16 cellular contexts compared by ENCODE assay signal in the genomic region with DNA sequence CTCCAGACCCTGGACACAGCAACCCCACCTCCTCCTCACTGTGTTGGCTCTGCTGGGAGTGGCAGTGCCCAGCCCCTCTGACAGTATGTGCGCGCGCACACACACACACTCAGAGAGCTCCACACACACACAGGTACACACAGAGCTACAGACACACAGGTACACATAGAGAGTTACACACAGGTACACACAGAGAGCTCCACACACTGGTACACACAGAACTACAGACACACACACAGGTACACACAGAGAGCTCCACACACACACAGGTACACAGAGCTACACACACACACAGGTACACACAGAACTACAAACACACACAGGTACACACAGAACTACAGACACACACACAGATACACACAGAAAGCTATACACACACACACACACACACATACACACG. TPM values are rescaled to one million over a fixed set of nuclear protein-coding genes. Genes with fewer than 3 reads are reported as not detected.
DNase-seq lines count a peak whose midpoint lies in the region; ATAC-seq, FAIRE-seq and TF ChIP-seq lines count a peak whose summit lies in the region.
"Had no signal": no experiment of that assay in that cellular context is flagged by ENCODE, and none has a peak within 500 bp of the region (broad histone marks: within the 10 kb centered on the region; RNA-seq: fewer than 3 reads in every experiment).

No MANE protein-coding gene starts in this region.

- DNase-seq in NCI-H2171 treated with DMSO at 0.1 percent for 48 hours (lab: John Stamatoyannopoulos, UW) (peak; percentile 3), NCI-H2171 (lab: John Stamatoyannopoulos, UW) (no peak), GM23338 (ENCODE audit: low spot score) (no peak), bronchial epithelial cell (ENCODE audit: low read depth) (no peak), GM10248 (ENCODE audit: extremely low spot score) (no peak), MM.1S (no peak), NCI-H748 treated with DMSO at 0.1 percent for 48 hours (lab: John Stamatoyannopoulos, UW) (no peak)
- DNase-seq in natural killer cell treated with Interleukin-12 subunit alpha and Interleukin-12 subunit beta and Interleukin-15 and Interleukin-18, amount 100 ng/mL, for 72 hours (ENCODE audit: low spot score), result no peak
- DNase-seq: activated CD4-positive, alpha-beta T cell treated with anti-CD3 and anti-CD28 coated beads, Interleukin-2, amount 50 U/mL, for 4 hours; activated T-cell treated with anti-CD3 and anti-CD28 coated beads, Interleukin-2, amount 50 U/mL, for 24 hours; BE2C; esophagus squamous epithelium; NCI-H2227 treated with DMSO at 0.1 percent for 48 hours had no signal

- POLR2A ChIA-PET in GM10248 (lab: Yijun Ruan, JAX), result no interaction called here

- ATAC-seq in GM23338, result no peak
- no peak for ATAC-seq in natural killer cell treated with Interleukin-12 subunit alpha and Interleukin-12 subunit beta and Interleukin-15 and Interleukin-18, amount 100 ng/mL, for 72 hours
- ATAC-seq: left lobe of liver had no signal

- CTCF ChIA-PET in GM10248 (lab: Yijun Ruan, JAX), result interaction anchor here (1.1 to 3.9 kb wide), 11 partner anchors 9 to 268 kb away, joined by 3 to 28 read pairs (median 7); a partner anchor contains a TSS

- no peaks in the 10 kb centered on the region for H3K79me2 ChIP-seq in GM23338 (replicated peaks; ENCODE audit: insufficient read depth)
- H3K79me2 ChIP-seq in MM.1S (ENCODE audit: low read length), result no peaks in the 10 kb centered on the region

- no peak overlapping the region for H3K4me2 ChIP-seq in GM23338
- no peak overlapping the region for H3K4me2 ChIP-seq in MM.1S (ENCODE audit: low read depth, low read length)

- peak; percentile 76 for FAIRE-seq in bronchial epithelial cell (lab: Jason Lieb, UNC)

- H3K36me3 ChIP-seq in GM23338 (ENCODE audit: insufficient read depth) (no peaks in the 10 kb centered on the region), bronchial epithelial cell (ENCODE audit: control insufficient read depth, insufficient read depth, low read length) (no peaks in the 10 kb centered on the region), MM.1S (replicated peaks; ENCODE audit: insufficient read depth, low read length) (no peaks in the 10 kb centered on the region)
- H3K36me3 ChIP-seq: BE2C, esophagus squamous epithelium had no signal

- peak overlapping the region; percentile 26 for H3K4me3 Mint-ChIP-seq in GM23338
- H3K4me3 Mint-ChIP-seq in natural killer cell treated with Interleukin-12 subunit alpha and Interleukin-12 subunit beta and Interleukin-15 and Interleukin-18, amount 100 ng/mL, for 72 hours, result peak overlapping the region; percentile 53
- H3K4me3 Mint-ChIP-seq: activated T-cell treated with anti-CD3 and anti-CD28 coated beads, Interleukin-2, amount 50 U/mL, for 24 hours had no signal

- H3K27ac ChIP-seq in GM23338 (ENCODE audit: low read depth) (no peak overlapping the region), MM.1S (ENCODE audit: low read length) (no peak overlapping the region)
- H3K27ac ChIP-seq: 22Rv1 had no signal

- peaks cover 13% of the 10 kb centered on the region for H3K4me1 Mint-ChIP-seq in GM23338
- H3K4me1 Mint-ChIP-seq in natural killer cell treated with Interleukin-12 subunit alpha and Interleukin-12 subunit beta and Interleukin-15 and Interleukin-18, amount 100 ng/mL, for 72 hours (ENCODE audit: low read depth in 2 of 2), result peaks cover 15 to 16% of the 10 kb centered on the region in 2 donors

- H3K27me3 ChIP-seq in GM23338 (ENCODE audit: insufficient read depth) (no peaks in the 10 kb centered on the region), bronchial epithelial cell (ENCODE audit: control insufficient read depth, insufficient read depth, low read length) (no peaks in the 10 kb centered on the region), MM.1S (replicated peaks; ENCODE audit: insufficient read depth, low read length) (peaks cover 94% of the 10 kb centered on the region)

- H2AFZ ChIP-seq in GM23338, result no peak overlapping the region
- H2AFZ ChIP-seq in MM.1S (ENCODE audit: low read length), result no peak overlapping the region

- no peak for TF ChIP-seq CTCF in GM23338 (conservative IDR thresholded peaks at IDR 0.05; ENCODE audit: low read depth in 2 of 2)
- no peak for TF ChIP-seq CTCF in bronchial epithelial cell (IDR thresholded peaks at IDR 0.05; ENCODE audit: insufficient read depth, low read length, severe bottlenecking)
- TF ChIP-seq CTCF in GM10248 (IDR thresholded peaks at IDR 0.05; ENCODE audit: control extremely low read depth, extremely low read depth, low read depth, missing control alignments), result no peak
- no peak for TF ChIP-seq CTCF in MM.1S (IDR thresholded peaks at IDR 0.05; ENCODE audit: low read length)

- no peaks in the 10 kb centered on the region; the same call in 1 of the 3 replicates for H3K9me3 Mint-ChIP-seq in GM23338
- H3K9me3 Mint-ChIP-seq in natural killer cell treated with Interleukin-12 subunit alpha and Interleukin-12 subunit beta and Interleukin-15 and Interleukin-18, amount 100 ng/mL, for 72 hours, result no peaks in the 10 kb centered on the region
- H3K9me3 Mint-ChIP-seq: activated T-cell treated with anti-CD3 and anti-CD28 coated beads, Interleukin-2, amount 50 U/mL, for 24 hours had no signal

- H4K20me1 ChIP-seq in GM23338 (replicated peaks; ENCODE audit: insufficient read depth) (no peaks in the 10 kb centered on the region), MM.1S (ENCODE audit: insufficient read depth, low read length) (no peaks in the 10 kb centered on the region)

- H3K27me3 Mint-ChIP-seq in GM23338 (ENCODE audit: insufficient read depth, low read depth, poor library complexity), result peaks cover 27% of the 10 kb centered on the region
- peaks cover 15 to 16% of the 10 kb centered on the region in 2 donors for H3K27me3 Mint-ChIP-seq in natural killer cell treated with Interleukin-12 subunit alpha and Interleukin-12 subunit beta and Interleukin-15 and Interleukin-18, amount 100 ng/mL, for 72 hours

- no peaks in the 10 kb centered on the region for H3K9me2 ChIP-seq in GM23338 (ENCODE audit: insufficient read depth)
- no peaks in the 10 kb centered on the region for H3K9me2 ChIP-seq in MM.1S (replicated peaks; ENCODE audit: insufficient read depth, low read length)

- H3K4me1 ChIP-seq in GM23338 (ENCODE audit: insufficient read depth) (peaks cover 21% of the 10 kb centered on the region; the same call in 1 of the 2 replicates), MM.1S (ENCODE audit: low read length) (no peaks in the 10 kb centered on the region)
- H3K4me1 ChIP-seq: BE2C had no signal

- H3K4me3 ChIP-seq in GM23338 (no peak overlapping the region), bronchial epithelial cell (ENCODE audit: low read depth, low read length) (no peak overlapping the region), MM.1S (ENCODE audit: low read length) (no peak overlapping the region)

- H3K27ac Mint-ChIP-seq in GM23338, result no peak overlapping the region
- no peak overlapping the region for H3K27ac Mint-ChIP-seq in natural killer cell treated with Interleukin-12 subunit alpha and Interleukin-12 subunit beta and Interleukin-15 and Interleukin-18, amount 100 ng/mL, for 72 hours
- H3K27ac Mint-ChIP-seq: activated T-cell treated with anti-CD3 and anti-CD28 coated beads, Interleukin-2, amount 50 U/mL, for 24 hours had no signal

- peaks cover 9% of the 10 kb centered on the region for H3F3A ChIP-seq in GM23338 (replicated peaks; ENCODE audit: low read depth)
- no peaks in the 10 kb centered on the region for H3F3A ChIP-seq in MM.1S (ENCODE audit: insufficient read depth, low read length)

- H3K36me3 Mint-ChIP-seq in GM23338 (ENCODE audit: low read depth), result peaks cover under 1% of the 10 kb centered on the region; the same call in 1 of the 3 replicates
- H3K36me3 Mint-ChIP-seq in natural killer cell treated with Interleukin-12 subunit alpha and Interleukin-12 subunit beta and Interleukin-15 and Interleukin-18, amount 100 ng/mL, for 72 hours, result no peaks in the 10 kb centered on the region

- no peaks in the 10 kb centered on the region for H3K9me3 ChIP-seq in MM.1S (replicated peaks; ENCODE audit: insufficient read depth, low read length)
- H3K9me3 ChIP-seq: BE2C, esophagus squamous epithelium had no signal

- no peak overlapping the region for H3K9ac ChIP-seq in MM.1S (ENCODE audit: low read length)

TF ChIP-seq in GM23338, 12 proteins besides CTCF, POLR2A, EP300 and RAD21:
- no peak for TF ChIP-seq NANOG (IDR thresholded peaks at IDR 0.05; ENCODE audit: borderline replicate concordance)
- TF ChIP-seq JUNB (IDR thresholded peaks at IDR 0.05; ENCODE audit: unreplicated experiment), result no peak
- TF ChIP-seq, protein P1, sequence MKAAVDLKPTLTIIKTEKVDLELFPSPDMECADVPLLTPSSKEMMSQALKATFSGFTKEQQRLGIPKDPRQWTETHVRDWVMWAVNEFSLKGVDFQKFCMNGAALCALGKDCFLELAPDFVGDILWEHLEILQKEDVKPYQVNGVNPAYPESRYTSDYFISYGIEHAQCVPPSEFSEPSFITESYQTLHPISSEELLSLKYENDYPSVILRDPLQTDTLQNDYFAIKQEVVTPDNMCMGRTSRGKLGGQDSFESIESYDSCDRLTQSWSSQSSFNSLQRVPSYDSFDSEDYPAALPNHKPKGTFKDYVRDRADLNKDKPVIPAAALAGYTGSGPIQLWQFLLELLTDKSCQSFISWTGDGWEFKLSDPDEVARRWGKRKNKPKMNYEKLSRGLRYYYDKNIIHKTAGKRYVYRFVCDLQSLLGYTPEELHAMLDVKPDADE (IDR thresholded peaks at IDR 0.05), result no peak
- TF ChIP-seq POLR2AphosphoS5 (IDR thresholded peaks at IDR 0.05; ENCODE audit: low read depth), result no peak
- TF ChIP-seq STAT1 (IDR thresholded peaks at IDR 0.05; ENCODE audit: unreplicated experiment), result no peak

RNA-seq across cellular contexts. Expression of a gene that starts 6.3 kb away (rescaled TPM):
- 36.9 and 42.3 TPM in 2 replicates for total RNA-seq in GM23338 (2014; rRNA removed; shearing (Covaris generic))
- 22.5 and 26.2 TPM in 2 replicates for polyA plus RNA-seq in GM23338 (2016; fragmentation: Nextera tagmentation; extraction: Ambion mirVana)
- total RNA-seq in bronchial epithelial cell, result 34.6 and 38.4 TPM in 2 replicates
- total RNA-seq in natural killer cell treated with Interleukin-12 subunit alpha and Interleukin-12 subunit beta and Interleukin-15 and Interleukin-18, amount 100 ng/mL, for 72 hours, result 10 to 100 TPM; 10.8 to 13.2 TPM

RNA-seq across cellular contexts. Expression of a gene that starts 24.7 kb away (rescaled TPM):
- total RNA-seq in GM23338 (2014; rRNA removed; shearing (Covaris generic)), result 2.8 and 5.1 TPM in 2 replicates
- polyA plus RNA-seq in GM23338 (2016; fragmentation: Nextera tagmentation; extraction: Ambion mirVana), result 1.7 and 2.1 TPM in 2 replicates
- not detected in 2 replicates for total RNA-seq in bronchial epithelial cell
- not detected for total RNA-seq in natural killer cell treated with Interleukin-12 subunit alpha and Interleukin-12 subunit beta and Interleukin-15 and Interleukin-18, amount 100 ng/mL, for 72 hours
- total RNA-seq: left lobe of liver had no signal

RNA-seq across cellular contexts. Expression of a gene that starts 40.3 kb away (rescaled TPM):
- total RNA-seq in GM23338 (2014; rRNA removed; shearing (Covaris generic)), result 0.16 TPM in 1 of 2 replicates, not detected in the other
- polyA plus RNA-seq in GM23338 (2016; fragmentation: Nextera tagmentation; extraction: Ambion mirVana), result 0.21 and 0.24 TPM in 2 replicates
- total RNA-seq in bronchial epithelial cell, result not detected in 2 replicates
- not detected for total RNA-seq in natural killer cell treated with Interleukin-12 subunit alpha and Interleukin-12 subunit beta and Interleukin-15 and Interleukin-18, amount 100 ng/mL, for 72 hours
- total RNA-seq: esophagus squamous epithelium, SK-MEL-5 had no signal
